Comparison of ENCODE assay signal across 18 cellular contexts in the genomic region with DNA sequence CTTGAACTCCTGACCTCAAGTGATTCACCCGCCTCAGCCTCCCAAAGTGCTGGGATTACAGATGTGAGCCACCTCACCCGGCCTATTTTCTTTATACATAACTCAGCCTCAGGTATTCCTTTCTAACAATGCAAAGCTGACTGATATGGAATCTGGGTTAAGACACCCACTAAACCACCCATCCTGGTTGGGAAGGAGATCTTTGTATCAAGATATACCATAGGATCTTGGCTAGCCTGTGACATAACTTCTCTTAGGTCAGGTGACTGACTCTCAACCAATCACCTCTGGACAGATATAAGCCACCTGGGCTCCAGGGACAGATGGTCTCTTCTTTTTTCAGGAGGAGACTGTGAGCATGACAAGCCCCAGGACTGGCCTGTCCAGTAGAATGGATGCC. TPM values are rescaled to one million over a fixed set of nuclear protein-coding genes. Genes with fewer than 3 reads are reported as not detected.
DNase-seq lines count a peak whose midpoint lies in the region; ATAC-seq, FAIRE-seq and TF ChIP-seq lines count a peak whose summit lies in the region.
"Had no signal": no experiment of that assay in that cellular context is flagged by ENCODE, and none has a peak within 500 bp of the region (broad histone marks: within the 10 kb centered on the region; RNA-seq: fewer than 3 reads in every experiment).

No MANE protein-coding gene starts in this region.

- no peak for TF ChIP-seq CTCF in mammary epithelial cell (conservative IDR thresholded peaks at IDR 0.05 in 1 of 2, IDR thresholded peaks at IDR 0.05 in 1 of 2; ENCODE audit: extremely low read depth in 1 of 2, insufficient read depth in 1 of 2, low read depth in 1 of 2, low read length in 2 of 2)
- TF ChIP-seq CTCF in MCF 10A (IDR thresholded peaks at IDR 0.05; ENCODE audit: unreplicated experiment), result no peak
- no peak for TF ChIP-seq CTCF in astrocyte (IDR thresholded peaks at IDR 0.05; ENCODE audit: insufficient read depth, low read depth, low read length)
- no peak for TF ChIP-seq CTCF in foreskin keratinocyte (conservative IDR thresholded peaks at IDR 0.05)
- no peak for TF ChIP-seq CTCF in BE2C (IDR thresholded peaks at IDR 0.05; ENCODE audit: low read depth, low read length)

- H3K9me3 ChIP-seq in mammary epithelial cell (replicated peaks; ENCODE audit: insufficient read depth, low read length) (no peaks in the 10 kb centered on the region), astrocyte (ENCODE audit: insufficient read depth, low read depth, low read length) (no peaks in the 10 kb centered on the region), BE2C (no peaks in the 10 kb centered on the region)
- H3K9me3 ChIP-seq: A549 had no signal

- ATAC-seq in foreskin keratinocyte (peak; percentile 42), HG03159 (IDR thresholded peaks at IDR 0.05; ENCODE audit: unreplicated experiment) (no peak)
- ATAC-seq: Panc1 had no signal

- peak; percentile 31 for DNase-seq in mammary epithelial cell
- DNase-seq in MCF 10A (ENCODE audit: unreplicated experiment), result no peak
- no peak for DNase-seq in astrocyte (ENCODE audit: low read depth)
- DNase-seq in foreskin keratinocyte, result peak in 1 of 2 donors; percentile 44
- DNase-seq in hypothalamus (lab: John Stamatoyannopoulos, UW), result no peak
- no peak for DNase-seq in BE2C
- DNase-seq in activated naive CD4-positive, alpha-beta T cell treated with anti-CD3 and anti-CD28 coated beads, Interleukin-2, amount 10 ng/mL, durations not matched to agents 7 days and 5 days, result no peak
- DNase-seq: DMS153, NCI-H187, NCI-H510A treated with DMSO at 0.1 percent for 48 hours, Right ventricle myocardium superior had no signal

- POLR2A ChIA-PET in MCF 10A (lab: Yijun Ruan, JAX), result interaction anchor here (0.5 to 1.1 kb wide), 2 partner anchors 16 to 25 kb away, joined by 3 read pairs; no protein-coding TSS in a partner anchor

- H3K4me3 Mint-ChIP-seq in MCF 10A (ENCODE audit: unreplicated experiment) (no peak overlapping the region), astrocyte (ENCODE audit: unreplicated experiment) (no peak overlapping the region)
- H3K4me3 Mint-ChIP-seq in activated naive CD4-positive, alpha-beta T cell treated with anti-CD3 and anti-CD28 coated beads, Interleukin-2, amount 10 ng/mL, durations not matched to agents 7 days and 5 days, result no peak overlapping the region
- H3K4me3 Mint-ChIP-seq: CD14-positive monocyte had no signal

- dilution Hi-C loops in mammary epithelial cell (cut with HindIII; ENCODE audit: low sequenced_read_pairs), result no loop called here

- H3K9me3 Mint-ChIP-seq in MCF 10A (ENCODE audit: unreplicated experiment) (no peaks in the 10 kb centered on the region), astrocyte (ENCODE audit: unreplicated experiment) (peaks cover 4% of the 10 kb centered on the region)
- no peaks in the 10 kb centered on the region for H3K9me3 Mint-ChIP-seq in activated naive CD4-positive, alpha-beta T cell treated with anti-CD3 and anti-CD28 coated beads, Interleukin-2, amount 10 ng/mL, durations not matched to agents 7 days and 5 days
- H3K9me3 Mint-ChIP-seq: IgD-negative memory B cell had no signal

- H3K4me2 ChIP-seq in mammary epithelial cell (ENCODE audit: insufficient read depth, low read depth, low read length) (no peak overlapping the region), astrocyte (ENCODE audit: low read length) (peak overlapping the region; percentile 45)
- H3K4me2 ChIP-seq: A549 had no signal

- H3K27me3 ChIP-seq in mammary epithelial cell (ENCODE audit: insufficient read depth, low read length) (peaks cover 3% of the 10 kb centered on the region), astrocyte (ENCODE audit: insufficient read depth, low read length) (no peaks in the 10 kb centered on the region), foreskin keratinocyte (no peaks in the 10 kb centered on the region), BE2C (no peaks in the 10 kb centered on the region)

- in situ Hi-C loops in mammary epithelial cell (cut with MboI; ENCODE audit: low sequenced_read_pairs in 2 of 2), result no loop called here

- no peaks in the 10 kb centered on the region for H3K36me3 ChIP-seq in mammary epithelial cell (ENCODE audit: insufficient read depth, low read length)
- no peaks in the 10 kb centered on the region for H3K36me3 ChIP-seq in astrocyte (ENCODE audit: insufficient read depth, low read length)
- H3K36me3 ChIP-seq in BE2C, result no peaks in the 10 kb centered on the region

- no peaks in the 10 kb centered on the region for H3K36me3 Mint-ChIP-seq in MCF 10A (ENCODE audit: insufficient read depth, unreplicated experiment)
- no peaks in the 10 kb centered on the region for H3K36me3 Mint-ChIP-seq in astrocyte (ENCODE audit: low read depth, unreplicated experiment)
- no peaks in the 10 kb centered on the region for H3K36me3 Mint-ChIP-seq in activated naive CD4-positive, alpha-beta T cell treated with anti-CD3 and anti-CD28 coated beads, Interleukin-2, amount 10 ng/mL, durations not matched to agents 7 days and 5 days
- H3K36me3 Mint-ChIP-seq: CD14-positive monocyte, IgD-negative memory B cell had no signal

- H3K79me2 ChIP-seq in mammary epithelial cell (ENCODE audit: insufficient read depth, low read length) (no peaks in the 10 kb centered on the region), astrocyte (ENCODE audit: insufficient read depth, low read length) (no peaks in the 10 kb centered on the region)

- no peak for FAIRE-seq in astrocyte (lab: Jason Lieb, UNC)
- FAIRE-seq: A549, HTR-8/SVneo had no signal

- 70% methylated on average over 2 of the region's 2 CpGs for WGBS in mammary epithelial cell (ENCODE audit: low coverage, missing lambda C conversion rate)

- H4K20me1 ChIP-seq in mammary epithelial cell (ENCODE audit: insufficient read depth, low read length) (no peaks in the 10 kb centered on the region), astrocyte (ENCODE audit: insufficient read depth, low read length) (no peaks in the 10 kb centered on the region)

- H3K27ac ChIP-seq in mammary epithelial cell (ENCODE audit: insufficient read depth, low read depth, low read length) (no peak overlapping the region), astrocyte (ENCODE audit: low read depth, low read length) (peak overlapping the region; percentile 76), foreskin keratinocyte (no peak overlapping the region)
- H3K27ac ChIP-seq: A549, SK-N-MC had no signal

- BruUV-seq in mammary epithelial cell (replicated peaks; lab: Mats Ljungman, UMichigan) (no TSS peak), MCF 10A (replicated peaks; lab: Mats Ljungman, UMichigan) (no TSS peak)

- no peak overlapping the region for H3K9ac ChIP-seq in mammary epithelial cell (ENCODE audit: insufficient read depth, low read length)
- no peak overlapping the region for H3K9ac ChIP-seq in astrocyte (ENCODE audit: low read length)

- CTCF ChIA-PET in mammary epithelial cell (lab: Charles Lee; ENCODE audit: low non-redundant PET), result no interaction called here
- CTCF ChIA-PET in MCF 10A (lab: Yijun Ruan, JAX), result no interaction called here
- CTCF ChIA-PET in activated naive CD4-positive, alpha-beta T cell treated with anti-CD3 and anti-CD28 coated beads, Interleukin-2, amount 10 ng/mL, durations not matched to agents 7 days and 5 days (lab: Charles Lee), result interaction anchor here (0.8 kb wide), 1 partner anchor 13 kb away, joined by 5 read pairs; no protein-coding TSS in a partner anchor

- H3K4me1 ChIP-seq in mammary epithelial cell (ENCODE audit: insufficient read depth, low read length) (no peaks in the 10 kb centered on the region), astrocyte (ENCODE audit: insufficient read depth, low read length) (peaks cover 16% of the 10 kb centered on the region), foreskin keratinocyte (no peaks in the 10 kb centered on the region), BE2C (no peaks in the 10 kb centered on the region)
- H3K4me1 ChIP-seq: A549 had no signal

- no peaks in the 10 kb centered on the region for H3K4me1 Mint-ChIP-seq in MCF 10A (ENCODE audit: insufficient read depth, unreplicated experiment)
- peaks cover 9% of the 10 kb centered on the region for H3K4me1 Mint-ChIP-seq in astrocyte (ENCODE audit: low read depth, unreplicated experiment)
- H3K4me1 Mint-ChIP-seq in activated naive CD4-positive, alpha-beta T cell treated with anti-CD3 and anti-CD28 coated beads, Interleukin-2, amount 10 ng/mL, durations not matched to agents 7 days and 5 days, result no peaks in the 10 kb centered on the region
- H3K4me1 Mint-ChIP-seq: CD14-positive monocyte, IgD-negative memory B cell had no signal

- intact Hi-C loops in mammary epithelial cell (cut with micrococcal nuclease) (no loop called here), MCF 10A (cut with micrococcal nuclease) (no loop called here)

- H3K4me3 ChIP-seq in mammary epithelial cell (replicated peaks in 1 of 3; ENCODE audit: insufficient read depth in 1 of 3, low read depth in 2 of 3, low read length in 3 of 3) (no peak overlapping the region), astrocyte (ENCODE audit: insufficient read depth, low read depth, low read length) (no peak overlapping the region), BE2C (ENCODE audit: low read depth, low read length) (no peak overlapping the region)
- H3K4me3 ChIP-seq: A549, SK-N-MC had no signal

- H3K27ac Mint-ChIP-seq in MCF 10A (ENCODE audit: low read depth, unreplicated experiment) (no peak overlapping the region), astrocyte (ENCODE audit: unreplicated experiment) (no peak overlapping the region)
- no peak overlapping the region for H3K27ac Mint-ChIP-seq in activated naive CD4-positive, alpha-beta T cell treated with anti-CD3 and anti-CD28 coated beads, Interleukin-2, amount 10 ng/mL, durations not matched to agents 7 days and 5 days
- H3K27ac Mint-ChIP-seq: CD14-positive monocyte, IgD-negative memory B cell had no signal

- no peaks in the 10 kb centered on the region for H3K27me3 Mint-ChIP-seq in MCF 10A (ENCODE audit: insufficient read depth, unreplicated experiment)
- peaks cover 2% of the 10 kb centered on the region for H3K27me3 Mint-ChIP-seq in astrocyte (ENCODE audit: low read depth, unreplicated experiment)
- peaks cover 10% of the 10 kb centered on the region for H3K27me3 Mint-ChIP-seq in activated naive CD4-positive, alpha-beta T cell treated with anti-CD3 and anti-CD28 coated beads, Interleukin-2, amount 10 ng/mL, durations not matched to agents 7 days and 5 days

- H2AFZ ChIP-seq in mammary epithelial cell (ENCODE audit: low read depth, low read length) (no peak overlapping the region), astrocyte (ENCODE audit: low read depth, low read length) (no peak overlapping the region)

RNA-seq across cellular contexts. Expression of a gene that starts 51.2 kb away (rescaled TPM):
- total RNA-seq in mammary epithelial cell, result under 1 TPM; under 0.01 to 0.35 TPM
- polyA plus RNA-seq in mammary epithelial cell, result 0.19 TPM
- polyA minus RNA-seq in mammary epithelial cell, result not detected
- total RNA-seq in MCF 10A (2022), result 0.07 and 0.29 TPM in 2 replicates
- total RNA-seq in astrocyte, result 9.1 and 9.8 TPM in 2 replicates
- 0.48 and 0.60 TPM in 2 replicates for total RNA-seq in foreskin keratinocyte
- 0.10 and 0.36 TPM in 2 replicates for polyA plus RNA-seq in foreskin keratinocyte
- polyA plus RNA-seq in BE2C (2012; ENCODE audit: insufficient read depth, insufficient read length, low read depth), result 0.48 TPM
- polyA plus RNA-seq: CD14-positive monocyte, IgD-negative memory B cell had no signal
